In genomic region chr1:234272656-234273312, GRCh38 we compare ENCODE assay signal across 30 cellular contexts.
DNase-seq lines count a peak whose midpoint lies in the region; ATAC-seq and TF ChIP-seq lines count a peak whose summit lies in the region.
"Had no signal": no experiment of that assay in that cellular context is flagged by ENCODE, and none has a peak within 500 bp of the region (broad histone marks: within the 10 kb centered on the region; RNA-seq: fewer than 3 reads in every experiment).

No MANE protein-coding gene starts in this region.

- no peak overlapping the region for H3K27ac ChIP-seq in lower lobe of right lung
- H3K27ac ChIP-seq: 22Rv1, cardiac muscle cell, coronary artery, SJSA1 had no signal

- DNase-seq in DMS 273 (lab: John Stamatoyannopoulos, UW; ENCODE audit: unreplicated experiment) (peak; percentile 46), DMS 273 treated with DMSO at 0.1 percent for 48 hours (lab: John Stamatoyannopoulos, UW) (no peak), NCI-H1092 (lab: John Stamatoyannopoulos, UW) (peak; percentile 64), NCI-H2171 treated with DMSO at 0.1 percent for 48 hours (lab: John Stamatoyannopoulos, UW) (peak; percentile 69), cerebellar cortex (ENCODE audit: low spot score) (peak; percentile 50), lower lobe of right lung (no peak), GDM1 (lab: John Stamatoyannopoulos, UW) (no peak)
- DNase-seq: activated CD4-positive, CD25-positive, alpha-beta regulatory T cell; activated CD8-positive, alpha-beta memory T cell treated with anti-CD3 and anti-CD28 coated beads, Interleukin-2, amount 50 U/mL, for 4 hours; activated naive CD4-positive, alpha-beta T cell treated with anti-CD3 and anti-CD28 coated beads for 36 hours; CD4-positive, CD25-positive, alpha-beta regulatory T cell; DMS79; effector memory CD4-positive, alpha-beta T cell; erythroblast; glutamatergic neuron; islet precursor cell; KG1; MG63; natural killer cell; NCI-H524 treated with DMSO at 0.1 percent for 48 hours; stimulated activated CD4-positive, alpha-beta T cell treated with anti-CD3 and anti-CD28 coated beads, Interleukin-1b, Interleukin-23, amount 100 ng/mL, for 48 hours; stimulated activated CD8-positive, alpha-beta memory T cell treated with anti-CD3 and anti-CD28 coated beads, Interleukin-4, amount 100 ng/mL, for 48 hours; stimulated activated naive CD8-positive, alpha-beta T cell treated with anti-CD3 and anti-CD28 coated beads, Interleukin-15, amount 100 ng/mL, for 72 hours; T-helper 1 cell had no signal

- H3K9me3 ChIP-seq in lower lobe of right lung, result no peaks in the 10 kb centered on the region
- H3K9me3 ChIP-seq: MG63, SJSA1 had no signal

- no peak overlapping the region for H3K4me3 ChIP-seq in lower lobe of right lung
- H3K4me3 ChIP-seq: cardiac muscle cell, coronary artery, MG63, SJSA1, smooth muscle cell had no signal

- no peaks in the 10 kb centered on the region for H3K36me3 ChIP-seq in lower lobe of right lung
- H3K36me3 ChIP-seq: cardiac muscle cell, MG63, SJSA1 had no signal

- H3K27me3 ChIP-seq in lower lobe of right lung (ENCODE audit: low read depth), result no peaks in the 10 kb centered on the region
- H3K27me3 ChIP-seq: cardiac muscle cell had no signal

- intact Hi-C loops in lower lobe of right lung (cut with DNase I), result no loop called here

- ATAC-seq in lower lobe of right lung (no peak), GM21515 (IDR thresholded peaks at IDR 0.05; ENCODE audit: unreplicated experiment) (no peak)
- ATAC-seq: natural killer cell; stimulated activated naive CD8-positive, alpha-beta T cell treated with anti-CD3 and anti-CD28 coated beads, Interleukin-15, amount 100 ng/mL, for 72 hours had no signal

- no peak for TF ChIP-seq CTCF in lower lobe of right lung (IDR thresholded peaks at IDR 0.05)

- H3K4me1 ChIP-seq in lower lobe of right lung, result no peaks in the 10 kb centered on the region
- H3K4me1 ChIP-seq: SJSA1 had no signal

Comparison
In these comparisons a context has a peak if more than half of its experiments do, and no peak if none do; other contexts are left out.
1. DNase-seq: peak in DMS 273 (single experiment), NCI-H1092 (single experiment), NCI-H2171 treated with DMSO at 0.1 percent for 48 hours (single experiment) and cerebellar cortex (single experiment); none in DMS 273 treated with DMSO at 0.1 percent for 48 hours (single experiment), lower lobe of right lung (single experiment) and GDM1 (single experiment).